9 cellular contexts compared by ENCODE assay signal in the genomic region with DNA sequence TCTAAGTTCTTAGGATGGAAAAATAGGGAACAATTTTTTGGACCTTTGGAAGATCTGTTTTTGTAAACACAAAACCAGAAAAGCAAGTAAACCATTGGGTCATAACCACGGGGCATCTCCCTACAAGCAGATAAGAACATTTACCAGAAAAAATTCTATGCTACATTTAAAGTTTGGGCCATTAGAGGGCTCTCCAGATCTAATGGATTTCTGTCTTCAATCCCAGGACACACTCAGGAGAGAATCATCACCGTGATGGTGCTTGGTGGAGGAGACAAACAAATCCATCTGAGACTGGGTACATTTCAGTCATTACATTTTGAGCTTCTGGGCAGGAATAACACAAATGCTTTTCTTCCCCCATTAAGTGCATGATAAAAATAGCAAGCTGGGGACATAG.
DNase-seq lines count a peak whose midpoint lies in the region; ATAC-seq and TF ChIP-seq lines count a peak whose summit lies in the region.
"Had no signal": no experiment of that assay in that cellular context is flagged by ENCODE, and none has a peak within 500 bp of the region (broad histone marks: within the 10 kb centered on the region; RNA-seq: fewer than 3 reads in every experiment).

No MANE protein-coding gene starts in this region.

- ATAC-seq in left lobe of liver (peak; percentile 71), GM21528 (IDR thresholded peaks at IDR 0.05; ENCODE audit: low FRiP score, unreplicated experiment) (no peak)

- H3K4me3 ChIP-seq in LNCaP clone FGC (ENCODE audit: low read depth, low read length), result no peak overlapping the region
- no peak overlapping the region for H3K4me3 ChIP-seq in astrocyte of the spinal cord (ENCODE audit: low read depth, low read length)

- in situ Hi-C loops in astrocyte of the spinal cord (cut with HindIII; ENCODE audit: low sequenced_read_pairs), result no loop called here

- DNase-seq in DMS153 (lab: John Stamatoyannopoulos, UW), result peak; percentile 48
- DNase-seq in LNCaP clone FGC (ENCODE audit: low read depth), result no peak
- DNase-seq in astrocyte of the spinal cord (ENCODE audit: low read depth, low spot score), result peak; percentile 53
- DNase-seq in left lobe of liver (ENCODE audit: low spot score), result no peak
- DNase-seq in NCI-H1048 (lab: John Stamatoyannopoulos, UW), result no peak
- DNase-seq in 8988T, result no peak
- DNase-seq in activated CD4-positive, CD25-positive, alpha-beta regulatory T cell treated with anti-CD3 and anti-CD28 coated beads, Interleukin-2, amount 50 U/mL, for 72 hours, result no peak
- DNase-seq: T-helper 2 cell had no signal

- TF ChIP-seq CTCF in LNCaP clone FGC (IDR thresholded peaks at IDR 0.05; ENCODE audit: control insufficient read depth, extremely low read depth, insufficient read depth) (peak; percentile 57), astrocyte of the spinal cord (IDR thresholded peaks at IDR 0.05; ENCODE audit: low read depth, low read length) (peak; percentile 36)

Comparison
In these comparisons a context has a peak if more than half of its experiments do, and no peak if none do; other contexts are left out.
1. DNase-seq: peak in DMS153 (single experiment) and astrocyte of the spinal cord (single experiment); none in LNCaP clone FGC (single experiment), left lobe of liver (single experiment), NCI-H1048 (single experiment), 8988T (single experiment) and activated CD4-positive, CD25-positive, alpha-beta regulatory T cell treated with anti-CD3 and anti-CD28 coated beads, Interleukin-2, amount 50 U/mL, for 72 hours (single experiment).